ENCODE assay signal across 14 cellular contexts in the genomic region with DNA sequence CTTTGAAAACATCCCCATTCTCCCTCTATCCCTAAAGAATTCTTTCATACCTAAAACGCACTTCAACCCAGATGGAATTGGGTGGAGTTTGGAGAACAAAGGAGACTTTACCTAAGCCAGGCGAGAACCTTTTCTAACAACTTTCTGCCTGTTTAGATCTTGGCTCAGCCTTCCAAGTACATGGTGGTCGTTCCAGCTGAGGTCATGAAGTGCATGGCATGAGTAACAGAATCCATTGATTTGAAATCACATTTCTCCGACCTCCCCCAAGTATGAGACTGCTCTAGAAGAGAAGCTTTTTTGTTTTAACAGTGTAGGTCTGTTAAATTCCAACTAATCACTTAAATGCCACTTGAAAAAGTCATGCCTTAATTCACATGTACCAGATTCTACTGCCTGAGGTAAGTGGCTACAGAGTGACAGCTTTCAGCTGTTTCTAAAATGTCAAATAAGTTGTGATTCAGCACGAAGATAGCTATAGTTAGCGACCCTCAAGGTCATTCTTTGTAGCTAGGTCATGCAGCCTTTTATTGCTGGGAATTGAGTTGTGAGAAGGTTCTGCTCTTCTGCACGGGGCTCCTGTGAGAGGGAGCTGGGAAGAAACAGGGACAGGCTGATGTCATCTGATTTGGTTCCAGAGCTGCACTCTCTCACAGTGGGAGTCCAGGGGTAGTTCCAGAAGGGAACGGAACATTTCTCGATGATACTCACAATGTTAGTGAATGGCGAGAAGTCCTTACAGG.
DNase-seq lines count a peak whose midpoint lies in the region; ATAC-seq and TF ChIP-seq lines count a peak whose summit lies in the region.
"Had no signal": no experiment of that assay in that cellular context is flagged by ENCODE, and none has a peak within 500 bp of the region (broad histone marks: within the 10 kb centered on the region; RNA-seq: fewer than 3 reads in every experiment).

No MANE protein-coding gene starts in this region.

- H3K36me3 Mint-ChIP-seq in CD8-positive, alpha-beta memory T cell, result peaks cover 3 to 58% (median 35%) of the 10 kb centered on the region in 3 donors
- peaks cover 51% of the 10 kb centered on the region for H3K36me3 Mint-ChIP-seq in activated B cell treated with CpG ODN at 0.5 μM for 24 hours (ENCODE audit: low read depth)
- peaks cover 25% of the 10 kb centered on the region for H3K36me3 Mint-ChIP-seq in progenitor cell of endocrine pancreas (ENCODE audit: insufficient read depth)
- peaks cover 38% of the 10 kb centered on the region for H3K36me3 Mint-ChIP-seq in activated T-helper 1 cell treated with anti-CD3 and anti-CD28 coated beads, Interleukin-12 subunit alpha, Interleukin-12 subunit beta, Interleukin-2, Interleukin-4 antibody, amounts not matched to agents 30 ng/mL and 10 ng/mL and 1 ng/mL, durations not matched to agents 14 hours and 24 hours and 36 hours (ENCODE audit: low read depth)
- H3K36me3 Mint-ChIP-seq in glutamatergic neuron (ENCODE audit: unreplicated experiment), result no peaks in the 10 kb centered on the region

- no peak overlapping the region for H3K4me3 ChIP-seq in CD8-positive, alpha-beta memory T cell (ENCODE audit: low read length)
- H3K4me3 ChIP-seq in right cardiac atrium (ENCODE audit: low read length) (no peak overlapping the region), uterus (no peak overlapping the region)

- peak overlapping the region in 1 of 7 donors; percentile 40 for H3K4me3 Mint-ChIP-seq in CD8-positive, alpha-beta memory T cell
- no peak overlapping the region for H3K4me3 Mint-ChIP-seq in activated B cell treated with CpG ODN at 0.5 μM for 24 hours
- H3K4me3 Mint-ChIP-seq in progenitor cell of endocrine pancreas (ENCODE audit: low read depth), result peak overlapping the region; percentile 35
- H3K4me3 Mint-ChIP-seq in activated T-helper 1 cell treated with anti-CD3 and anti-CD28 coated beads, Interleukin-12 subunit alpha, Interleukin-12 subunit beta, Interleukin-2, Interleukin-4 antibody, amounts not matched to agents 30 ng/mL and 10 ng/mL and 1 ng/mL, durations not matched to agents 14 hours and 24 hours and 36 hours, result no peak overlapping the region
- H3K4me3 Mint-ChIP-seq in glutamatergic neuron (ENCODE audit: unreplicated experiment), result no peak overlapping the region
- H3K4me3 Mint-ChIP-seq: activated naive CD4-positive, alpha-beta T cell treated with anti-CD3 and anti-CD28 coated beads for 36 hours; immature natural killer cell had no signal

- DNase-seq in CD8-positive, alpha-beta memory T cell, result no peak
- DNase-seq in activated B cell treated with CpG ODN at 0.5 μM for 24 hours (no peak), right cardiac atrium (no peak), progenitor cell of endocrine pancreas (ENCODE audit: low spot score, unreplicated experiment) (no peak), uterus (no peak), glutamatergic neuron (no peak)
- DNase-seq in activated T-helper 1 cell treated with anti-CD3 and anti-CD28 coated beads, Interleukin-12 subunit alpha, Interleukin-12 subunit beta, Interleukin-2, Interleukin-4 antibody, amounts not matched to agents 30 ng/mL and 10 ng/mL and 1 ng/mL, durations not matched to agents 14 hours and 24 hours and 36 hours (ENCODE audit: low spot score), result no peak
- DNase-seq: AML-193, H7, T-helper 9 cell had no signal

- no peaks in the 10 kb centered on the region for H3K9me3 Mint-ChIP-seq in CD8-positive, alpha-beta memory T cell
- H3K9me3 Mint-ChIP-seq in activated B cell treated with CpG ODN at 0.5 μM for 24 hours (no peaks in the 10 kb centered on the region), progenitor cell of endocrine pancreas (ENCODE audit: low read depth) (no peaks in the 10 kb centered on the region), glutamatergic neuron (ENCODE audit: unreplicated experiment) (no peaks in the 10 kb centered on the region)
- no peaks in the 10 kb centered on the region for H3K9me3 Mint-ChIP-seq in activated T-helper 1 cell treated with anti-CD3 and anti-CD28 coated beads, Interleukin-12 subunit alpha, Interleukin-12 subunit beta, Interleukin-2, Interleukin-4 antibody, amounts not matched to agents 30 ng/mL and 10 ng/mL and 1 ng/mL, durations not matched to agents 14 hours and 24 hours and 36 hours
- H3K9me3 Mint-ChIP-seq: activated naive CD4-positive, alpha-beta T cell treated with anti-CD3 and anti-CD28 coated beads for 36 hours; immature natural killer cell had no signal

- no peak overlapping the region for H3K27ac ChIP-seq in CD8-positive, alpha-beta memory T cell (ENCODE audit: low read depth, low read length)
- H3K27ac ChIP-seq in right cardiac atrium (ENCODE audit: low read length), result peak overlapping the region; percentile 59
- peak overlapping the region in 1 of 2 donors; percentile 48 for H3K27ac ChIP-seq in uterus
- H3K27ac ChIP-seq: neutrophil had no signal

- H3K27me3 ChIP-seq in CD8-positive, alpha-beta memory T cell (ENCODE audit: insufficient read depth, low read length, poor library complexity, severe bottlenecking), result no peaks in the 10 kb centered on the region
- H3K27me3 ChIP-seq in right cardiac atrium (ENCODE audit: control insufficient read depth, insufficient read depth), result no peaks in the 10 kb centered on the region
- H3K27me3 ChIP-seq in uterus, result no peaks in the 10 kb centered on the region
- H3K27me3 ChIP-seq: neutrophil had no signal

- peaks cover 50 to 68% (median 65%) of the 10 kb centered on the region in 3 donors for H3K4me1 Mint-ChIP-seq in CD8-positive, alpha-beta memory T cell
- H3K4me1 Mint-ChIP-seq in activated B cell treated with CpG ODN at 0.5 μM for 24 hours (peaks cover 33% of the 10 kb centered on the region), progenitor cell of endocrine pancreas (ENCODE audit: low read depth) (peaks cover 70% of the 10 kb centered on the region), glutamatergic neuron (ENCODE audit: low read depth, unreplicated experiment) (peaks cover 10% of the 10 kb centered on the region)
- peaks cover 70% of the 10 kb centered on the region for H3K4me1 Mint-ChIP-seq in activated T-helper 1 cell treated with anti-CD3 and anti-CD28 coated beads, Interleukin-12 subunit alpha, Interleukin-12 subunit beta, Interleukin-2, Interleukin-4 antibody, amounts not matched to agents 30 ng/mL and 10 ng/mL and 1 ng/mL, durations not matched to agents 14 hours and 24 hours and 36 hours (ENCODE audit: low read depth)

- POLR2A ChIA-PET in CD8-positive, alpha-beta memory T cell (lab: Charles Lee), result interaction anchor here (0.6 kb wide), 1 partner anchor 232 kb away, joined by 3 read pairs; no protein-coding TSS in a partner anchor
- POLR2A ChIA-PET in activated B cell treated with CpG ODN at 0.5 μM for 24 hours (lab: Charles Lee), result interaction anchor here (0.5 kb wide), 1 partner anchor 60 kb away, joined by 9 read pairs; no protein-coding TSS in a partner anchor

- 49% methylated on average over 10 of the region's 10 CpGs for WGBS in right cardiac atrium

- TF ChIP-seq CTCF in activated B cell treated with CpG ODN at 0.5 μM for 24 hours (IDR thresholded peaks at IDR 0.05) (no peak), progenitor cell of endocrine pancreas (IDR thresholded peaks at IDR 0.05; ENCODE audit: unreplicated experiment) (no peak), uterus (IDR thresholded peaks at IDR 0.05) (no peak), glutamatergic neuron (IDR thresholded peaks at IDR 0.05; ENCODE audit: partially characterized antibody, unreplicated experiment) (no peak)

- H3K27ac Mint-ChIP-seq in CD8-positive, alpha-beta memory T cell, result peak overlapping the region in 5 of 8 donors; percentile 18 to 52 (median 39)
- H3K27ac Mint-ChIP-seq in activated B cell treated with CpG ODN at 0.5 μM for 24 hours (peak overlapping the region; percentile 74), progenitor cell of endocrine pancreas (peak overlapping the region; percentile 91), glutamatergic neuron (ENCODE audit: unreplicated experiment) (no peak overlapping the region)
- no peak overlapping the region for H3K27ac Mint-ChIP-seq in activated T-helper 1 cell treated with anti-CD3 and anti-CD28 coated beads, Interleukin-12 subunit alpha, Interleukin-12 subunit beta, Interleukin-2, Interleukin-4 antibody, amounts not matched to agents 30 ng/mL and 10 ng/mL and 1 ng/mL, durations not matched to agents 14 hours and 24 hours and 36 hours
- H3K27ac Mint-ChIP-seq: activated naive CD4-positive, alpha-beta T cell treated with anti-CD3 and anti-CD28 coated beads for 36 hours had no signal

- no peaks in the 10 kb centered on the region for H3K36me3 ChIP-seq in CD8-positive, alpha-beta memory T cell (ENCODE audit: insufficient read depth, low read length)
- no peaks in the 10 kb centered on the region for H3K36me3 ChIP-seq in uterus

- no peaks in the 10 kb centered on the region for H3K27me3 Mint-ChIP-seq in CD8-positive, alpha-beta memory T cell
- H3K27me3 Mint-ChIP-seq in activated B cell treated with CpG ODN at 0.5 μM for 24 hours, result no peaks in the 10 kb centered on the region
- no peaks in the 10 kb centered on the region for H3K27me3 Mint-ChIP-seq in progenitor cell of endocrine pancreas
- H3K27me3 Mint-ChIP-seq in activated T-helper 1 cell treated with anti-CD3 and anti-CD28 coated beads, Interleukin-12 subunit alpha, Interleukin-12 subunit beta, Interleukin-2, Interleukin-4 antibody, amounts not matched to agents 30 ng/mL and 10 ng/mL and 1 ng/mL, durations not matched to agents 14 hours and 24 hours and 36 hours (ENCODE audit: insufficient read depth), result no peaks in the 10 kb centered on the region
- H3K27me3 Mint-ChIP-seq in glutamatergic neuron (ENCODE audit: unreplicated experiment), result peaks cover 2% of the 10 kb centered on the region

- no peak for TF ChIP-seq POLR2A in uterus (IDR thresholded peaks at IDR 0.05)

- peaks cover 46% of the 10 kb centered on the region for H3K4me1 ChIP-seq in CD8-positive, alpha-beta memory T cell (ENCODE audit: insufficient read depth, low read length)
- H3K4me1 ChIP-seq in right cardiac atrium (ENCODE audit: control insufficient read depth, insufficient read depth, low read length), result peaks cover 21% of the 10 kb centered on the region
- no peaks in the 10 kb centered on the region for H3K4me1 ChIP-seq in uterus

- intact Hi-C loops in activated B cell treated with CpG ODN at 0.5 μM for 24 hours (cut with micrococcal nuclease) (no loop called here), right cardiac atrium (cut with DNase I) (no loop called here), uterus (cut with DNase I; ENCODE audit: low total_unique reads) (no loop called here)
- intact Hi-C loops in activated T-helper 1 cell treated with anti-CD3 and anti-CD28 coated beads, Interleukin-12 subunit alpha, Interleukin-12 subunit beta, Interleukin-2, Interleukin-4 antibody, amounts not matched to agents 30 ng/mL and 10 ng/mL and 1 ng/mL, durations not matched to agents 14 hours and 24 hours and 36 hours (cut with micrococcal nuclease), result loop anchor here (5.0 kb wide), 1 partner anchor 175 kb away; no protein-coding TSS in a partner anchor

- CTCF ChIA-PET in CD8-positive, alpha-beta memory T cell (lab: Charles Lee), result interaction anchor here (1.2 kb wide), 1 partner anchor 317 kb away, joined by 3 read pairs; no protein-coding TSS in a partner anchor
- CTCF ChIA-PET in activated B cell treated with CpG ODN at 0.5 μM for 24 hours (lab: Charles Lee), result no interaction called here

- no peaks in the 10 kb centered on the region for H3K9me3 ChIP-seq in CD8-positive, alpha-beta memory T cell (ENCODE audit: low read length)
- H3K9me3 ChIP-seq in right cardiac atrium (ENCODE audit: control insufficient read depth, low read length) (no peaks in the 10 kb centered on the region), uterus (no peaks in the 10 kb centered on the region)
- H3K9me3 ChIP-seq: neutrophil had no signal

- no peak for ATAC-seq in activated B cell treated with CpG ODN at 0.5 μM for 24 hours (ENCODE audit: low read depth)
- peak; percentile 40 to 53 for ATAC-seq in right cardiac atrium
- ATAC-seq in HG03139 (IDR thresholded peaks at IDR 0.05; ENCODE audit: unreplicated experiment), result no peak

Comparison
In these comparisons a context has a peak if more than half of its experiments do, and no peak if none do; other contexts are left out.
1. H3K27ac Mint-ChIP-seq: peak in CD8-positive, alpha-beta memory T cell (5 of 8), activated B cell treated with CpG ODN at 0.5 μM for 24 hours (single experiment) and progenitor cell of endocrine pancreas (single experiment); none in activated T-helper 1 cell treated with anti-CD3 and anti-CD28 coated beads, Interleukin-12 subunit alpha, Interleukin-12 subunit beta, Interleukin-2, Interleukin-4 antibody, amounts not matched to agents 30 ng/mL and 10 ng/mL and 1 ng/mL, durations not matched to agents 14 hours and 24 hours and 36 hours (single experiment) and glutamatergic neuron (single experiment).
2. ATAC-seq: peak in right cardiac atrium (2 of 2); none in activated B cell treated with CpG ODN at 0.5 μM for 24 hours (single experiment) and HG03139 (single experiment).